In genomic region chr6:107106165-107106564, GRCh38 we compare ENCODE assay signal across 16 cellular contexts.
"Had no signal": no experiment of that assay in that cellular context is flagged by ENCODE, and none has a peak within 500 bp of the region (broad histone marks: within the 10 kb centered on the region; RNA-seq: fewer than 3 reads in every experiment).

No MANE protein-coding gene starts in this region.

- H3K27ac Mint-ChIP-seq: activated naive CD8-positive, alpha-beta T cell treated with anti-CD3 and anti-CD28 coated beads for 36 hours; dendritic cell treated with granulocyte-macrophage colony-stimulating factor and Interleukin-4, amounts not matched to agents 40 ng/mL and 50 ng/mL, for 4 days had no signal

- H3K36me3 Mint-ChIP-seq: activated naive CD8-positive, alpha-beta T cell treated with anti-CD3 and anti-CD28 coated beads for 36 hours had no signal

- H3K4me3 Mint-ChIP-seq: activated naive CD8-positive, alpha-beta T cell treated with anti-CD3 and anti-CD28 coated beads for 36 hours; dendritic cell treated with granulocyte-macrophage colony-stimulating factor and Interleukin-4, amounts not matched to agents 40 ng/mL and 50 ng/mL, for 4 days; neural crest cell had no signal

- H3K27me3 ChIP-seq: left lung, tibial artery had no signal

- ATAC-seq: left lung; psoas muscle; right cardiac atrium; stimulated activated naive CD8-positive, alpha-beta T cell treated with anti-CD3 and anti-CD28 coated beads, Interleukin-15, Interleukin-2, amounts not matched to agents 100 U/mL and 50 U/mL, for 24 hours had no signal

- H3K9me3 Mint-ChIP-seq: activated naive CD8-positive, alpha-beta T cell treated with anti-CD3 and anti-CD28 coated beads for 36 hours; dendritic cell treated with granulocyte-macrophage colony-stimulating factor and Interleukin-4, amounts not matched to agents 40 ng/mL and 50 ng/mL, for 4 days; neural crest cell had no signal

- H3K4me1 ChIP-seq: psoas muscle had no signal

- H3K27ac ChIP-seq: left lung, psoas muscle, tibial artery, WERI-Rb-1 had no signal

- H3K36me3 ChIP-seq: left lung, tibial artery, WERI-Rb-1 had no signal

- H3K4me3 ChIP-seq: left lung, psoas muscle, tibial artery had no signal

- H3K9me3 ChIP-seq: left lung, psoas muscle, tibial artery had no signal

- DNase-seq: activated CD4-positive, alpha-beta T cell treated with anti-CD3 and anti-CD28 coated beads, Interleukin-2, amount 50 U/mL, for 4 hours; activated naive CD8-positive, alpha-beta T cell treated with anti-CD3 and anti-CD28 coated beads for 36 hours; amniotic stem cell; effector memory CD4-positive, alpha-beta T cell; foreskin fibroblast; hippocampal formation; left lung; psoas muscle; right cardiac atrium; stimulated activated naive CD8-positive, alpha-beta T cell treated with anti-CD3 and anti-CD28 coated beads, Interleukin-15, Interleukin-2, amounts not matched to agents 100 U/mL and 50 U/mL, for 24 hours; substantia nigra; T-helper 2 cell; WERI-Rb-1 had no signal

- H3K27me3 Mint-ChIP-seq: activated naive CD8-positive, alpha-beta T cell treated with anti-CD3 and anti-CD28 coated beads for 36 hours had no signal
